ENCODE assay signal across 33 cellular contexts in the genomic region with DNA sequence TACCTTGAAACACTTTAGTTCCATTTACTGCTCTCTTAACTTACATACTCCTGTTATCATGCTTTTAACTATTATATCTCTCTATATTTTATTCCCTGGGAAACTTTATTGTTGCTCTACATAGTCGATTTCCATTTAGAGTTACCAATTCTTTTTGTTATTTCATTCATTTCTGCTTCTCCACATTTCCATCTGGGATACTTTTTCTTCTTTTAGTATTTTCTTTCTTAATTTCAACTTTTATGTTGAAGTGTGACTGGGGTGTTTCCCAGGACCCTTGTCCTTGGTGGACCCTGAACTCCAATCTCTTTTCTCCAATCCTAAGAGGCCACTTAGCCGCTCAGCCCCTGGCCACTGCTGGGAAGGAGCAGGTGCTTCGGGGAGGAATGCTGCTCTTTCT. TPM values are rescaled to one million over a fixed set of nuclear protein-coding genes. Genes with fewer than 3 reads are reported as not detected.
"Had no signal": no experiment of that assay in that cellular context is flagged by ENCODE, and none has a peak within 500 bp of the region (broad histone marks: within the 10 kb centered on the region; RNA-seq: fewer than 3 reads in every experiment).

No MANE protein-coding gene starts in this region.

- H3K4me1 ChIP-seq: esophagus muscularis mucosa, foreskin keratinocyte, gastrocnemius medialis had no signal

- ATAC-seq: activated CD4-positive, CD25-positive, alpha-beta regulatory T cell treated with anti-CD3 and anti-CD28 coated beads, Interleukin-2, amount 50 U/mL, for 24 hours; activated CD8-positive, alpha-beta memory T cell treated with anti-CD3 and anti-CD28 coated beads, Interleukin-2, amount 10 ng/mL, durations not matched to agents 7 days and 5 days; activated CD8-positive, alpha-beta T cell treated with anti-CD3 and anti-CD28 coated beads, Interleukin-2, amount 10 ng/mL, durations not matched to agents 7 days and 5 days; activated T-helper 17 cell treated with anti-CD3 and anti-CD28 coated beads, Interleukin-2, amount 50 U/mL, for 72 hours; effector memory CD8-positive, alpha-beta T cell; foreskin keratinocyte; gastrocnemius medialis; T-cell had no signal

- H3K36me3 Mint-ChIP-seq: activated CD4-positive, alpha-beta memory T cell treated with anti-CD3 and anti-CD28 coated beads for 36 hours; activated CD8-positive, alpha-beta memory T cell treated with anti-CD3 and anti-CD28 coated beads, Interleukin-2, amount 10 ng/mL, durations not matched to agents 7 days and 5 days; T-cell had no signal

- H3K27ac Mint-ChIP-seq: activated B cell treated with CpG ODN at 0.5 μM for 24 hours; activated CD4-positive, alpha-beta memory T cell treated with anti-CD3 and anti-CD28 coated beads for 36 hours; activated CD4-positive, alpha-beta T cell treated with anti-CD3 and anti-CD28 coated beads, Interleukin-2, amount 10 ng/mL, durations not matched to agents 24 days and 14 days; activated CD8-positive, alpha-beta memory T cell treated with anti-CD3 and anti-CD28 coated beads, Interleukin-2, amount 10 ng/mL, durations not matched to agents 7 days and 5 days; activated CD8-positive, alpha-beta T cell treated with anti-CD3 and anti-CD28 coated beads, Interleukin-2, amount 10 ng/mL, durations not matched to agents 7 days and 5 days; activated naive CD8-positive, alpha-beta T cell; activated T-helper 17 cell treated with anti-CD3 and anti-CD28 coated beads, Interleukin-2, amount 50 U/mL, for 72 hours; effector memory CD8-positive, alpha-beta T cell; T-cell; T-helper 1 cell treated with Interleukin-12 subunit alpha and Interleukin-12 subunit beta and Interleukin-4 antibody, amounts not matched to agents 30 μg/mL and 1 μg/mL, for 36 hours had no signal

- H3K27ac ChIP-seq: brain microvascular endothelial cell, esophagus muscularis mucosa, foreskin keratinocyte, gastrocnemius medialis, WERI-Rb-1 had no signal

- H3K36me3 ChIP-seq: brain microvascular endothelial cell, esophagus muscularis mucosa, gastrocnemius medialis, WERI-Rb-1 had no signal

- H3K4me3 Mint-ChIP-seq: activated B cell treated with CpG ODN at 0.5 μM for 24 hours; activated CD4-positive, alpha-beta memory T cell treated with anti-CD3 and anti-CD28 coated beads for 36 hours; activated CD4-positive, alpha-beta T cell treated with anti-CD3 and anti-CD28 coated beads, Interleukin-2, amount 10 ng/mL, durations not matched to agents 24 days and 14 days; activated CD8-positive, alpha-beta memory T cell treated with anti-CD3 and anti-CD28 coated beads, Interleukin-2, amount 10 ng/mL, durations not matched to agents 7 days and 5 days; activated CD8-positive, alpha-beta T cell treated with anti-CD3 and anti-CD28 coated beads, Interleukin-2, amount 10 ng/mL, durations not matched to agents 7 days and 5 days; activated naive CD8-positive, alpha-beta T cell; activated T-helper 17 cell treated with anti-CD3 and anti-CD28 coated beads, Interleukin-2, amount 50 U/mL, for 72 hours; effector memory CD8-positive, alpha-beta T cell; T-cell; T-helper 1 cell treated with Interleukin-12 subunit alpha and Interleukin-12 subunit beta and Interleukin-4 antibody, amounts not matched to agents 30 μg/mL and 1 μg/mL, for 36 hours had no signal

- H3K27me3 ChIP-seq: gastrocnemius medialis had no signal

- H3K4me1 Mint-ChIP-seq: activated B cell treated with CpG ODN at 0.5 μM for 24 hours; activated CD4-positive, alpha-beta T cell treated with anti-CD3 and anti-CD28 coated beads, Interleukin-2, amount 10 ng/mL, durations not matched to agents 24 days and 14 days; activated CD8-positive, alpha-beta memory T cell treated with anti-CD3 and anti-CD28 coated beads, Interleukin-2, amount 10 ng/mL, durations not matched to agents 7 days and 5 days; activated T-helper 17 cell treated with anti-CD3 and anti-CD28 coated beads, Interleukin-2, amount 50 U/mL, for 72 hours; T-cell had no signal

- DNase-seq: activated B cell treated with CpG ODN at 0.5 μM for 24 hours; activated CD4-positive, alpha-beta memory T cell treated with anti-CD3 and anti-CD28 coated beads for 36 hours; activated CD4-positive, alpha-beta T cell treated with anti-CD3 and anti-CD28 coated beads, Interleukin-2, amount 10 ng/mL, durations not matched to agents 24 days and 14 days; activated CD8-positive, alpha-beta memory T cell treated with anti-CD3 and anti-CD28 coated beads, Interleukin-2, amount 10 ng/mL, durations not matched to agents 7 days and 5 days; activated CD8-positive, alpha-beta memory T cell treated with anti-CD3 and anti-CD28 coated beads, Interleukin-2, amount 50 U/mL, for 4 hours; activated CD8-positive, alpha-beta T cell treated with anti-CD3 and anti-CD28 coated beads, Interleukin-2, amount 10 ng/mL, durations not matched to agents 7 days and 5 days; activated effector memory CD4-positive, alpha-beta T cell treated with Interleukin-2 at 50 U/mL for 16 hours; activated gamma-delta T cell treated with Interleukin-2 at 50 U/mL for 16 hours; activated naive CD4-positive, alpha-beta T cell treated with anti-CD3 and anti-CD28 coated beads, Interleukin-2, amount 50 U/mL, for 16 hours; activated naive CD4-positive, alpha-beta T cell treated with Interleukin-2 at 50 U/mL for 16 hours; activated T-cell treated with anti-CD3 and anti-CD28 coated beads, Interleukin-2, amount 50 U/mL, for 1 hour; amniotic stem cell; anterior cingulate cortex; brain microvascular endothelial cell; cortex of kidney; dermis blood vessel endothelial cell; effector CD4-positive, alpha-beta T cell; effector memory CD8-positive, alpha-beta T cell; erythroblast; foreskin keratinocyte; gastrocnemius medialis; glutamatergic neuron; SW 1271; T-cell; T-helper 9 cell; WERI-Rb-1 had no signal

- H3K9me3 Mint-ChIP-seq: activated B cell treated with CpG ODN at 0.5 μM for 24 hours; activated CD4-positive, alpha-beta memory T cell treated with anti-CD3 and anti-CD28 coated beads for 36 hours; activated CD4-positive, alpha-beta T cell treated with anti-CD3 and anti-CD28 coated beads, Interleukin-2, amount 10 ng/mL, durations not matched to agents 24 days and 14 days; activated T-helper 17 cell treated with anti-CD3 and anti-CD28 coated beads, Interleukin-2, amount 50 U/mL, for 72 hours; effector memory CD8-positive, alpha-beta T cell; T-helper 1 cell treated with Interleukin-12 subunit alpha and Interleukin-12 subunit beta and Interleukin-4 antibody, amounts not matched to agents 30 μg/mL and 1 μg/mL, for 36 hours had no signal

- H3K9me3 ChIP-seq: esophagus muscularis mucosa, gastrocnemius medialis had no signal

- H3K4me3 ChIP-seq: esophagus muscularis mucosa, gastrocnemius medialis had no signal

RNA-seq across cellular contexts. Expression of a gene that starts 36.0 kb away (rescaled TPM):
- total RNA-seq: activated B cell treated with CpG ODN at 0.5 μM for 24 hours; activated CD4-positive, alpha-beta memory T cell treated with anti-CD3 and anti-CD28 coated beads for 36 hours; activated CD4-positive, alpha-beta T cell treated with anti-CD3 and anti-CD28 coated beads, Interleukin-2, amount 10 ng/mL, durations not matched to agents 24 days and 14 days; activated CD8-positive, alpha-beta memory T cell treated with anti-CD3 and anti-CD28 coated beads for 36 hours; activated CD8-positive, alpha-beta memory T cell treated with anti-CD3 and anti-CD28 coated beads, Interleukin-2, amount 10 ng/mL, durations not matched to agents 7 days and 5 days; activated CD8-positive, alpha-beta T cell treated with anti-CD3 and anti-CD28 coated beads, Interleukin-2, amount 10 ng/mL, durations not matched to agents 7 days and 5 days; activated T-helper 17 cell treated with anti-CD3 and anti-CD28 coated beads, Interleukin-2, amount 50 U/mL, for 72 hours; foreskin keratinocyte; T-helper 2 cell treated with Interferon-gamma antibody and Interleukin-4, amounts not matched to agents 100 ng/mL and 5 ng/mL, for 36 hours had no signal
- polyA plus RNA-seq: foreskin keratinocyte had no signal
